1 cellular context compared by ENCODE assay signal in the genomic region with DNA sequence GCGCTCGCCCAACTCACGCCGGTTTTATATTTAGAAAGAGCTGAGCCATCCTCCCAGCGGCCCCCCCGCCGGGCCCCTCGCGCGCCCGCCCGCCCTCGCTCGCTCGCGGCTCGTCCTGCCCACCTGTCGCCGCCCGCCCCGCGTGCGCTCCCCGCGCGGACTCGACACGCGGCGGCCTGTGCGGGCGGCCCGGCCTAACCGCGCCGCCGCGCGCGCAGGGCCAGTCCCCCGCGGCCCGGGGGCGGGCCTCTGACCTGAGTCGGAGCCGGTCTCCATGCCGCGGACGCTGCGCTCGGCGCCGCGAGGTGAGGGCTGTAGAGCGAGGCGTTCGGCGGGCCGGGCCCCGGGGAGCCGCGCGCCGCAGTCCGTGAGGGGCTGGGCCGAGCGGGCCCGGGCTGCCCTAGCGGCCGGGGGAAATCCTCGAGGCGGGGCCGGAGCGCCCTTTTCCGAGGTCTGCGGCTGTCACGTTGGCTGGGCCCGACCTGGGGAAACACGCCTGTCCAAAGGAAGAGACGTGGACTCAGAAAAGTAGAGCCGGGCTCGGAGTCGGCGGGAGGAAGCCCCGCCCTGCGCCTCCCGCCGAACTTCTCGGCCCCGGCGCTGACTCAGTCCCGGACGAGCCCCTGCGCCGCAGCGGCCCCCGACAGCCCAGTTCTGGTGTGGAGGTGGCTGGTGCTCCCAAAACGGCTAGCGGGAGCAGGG.
TF ChIP-seq lines count a peak whose summit lies in the region.

A gene with protein sequence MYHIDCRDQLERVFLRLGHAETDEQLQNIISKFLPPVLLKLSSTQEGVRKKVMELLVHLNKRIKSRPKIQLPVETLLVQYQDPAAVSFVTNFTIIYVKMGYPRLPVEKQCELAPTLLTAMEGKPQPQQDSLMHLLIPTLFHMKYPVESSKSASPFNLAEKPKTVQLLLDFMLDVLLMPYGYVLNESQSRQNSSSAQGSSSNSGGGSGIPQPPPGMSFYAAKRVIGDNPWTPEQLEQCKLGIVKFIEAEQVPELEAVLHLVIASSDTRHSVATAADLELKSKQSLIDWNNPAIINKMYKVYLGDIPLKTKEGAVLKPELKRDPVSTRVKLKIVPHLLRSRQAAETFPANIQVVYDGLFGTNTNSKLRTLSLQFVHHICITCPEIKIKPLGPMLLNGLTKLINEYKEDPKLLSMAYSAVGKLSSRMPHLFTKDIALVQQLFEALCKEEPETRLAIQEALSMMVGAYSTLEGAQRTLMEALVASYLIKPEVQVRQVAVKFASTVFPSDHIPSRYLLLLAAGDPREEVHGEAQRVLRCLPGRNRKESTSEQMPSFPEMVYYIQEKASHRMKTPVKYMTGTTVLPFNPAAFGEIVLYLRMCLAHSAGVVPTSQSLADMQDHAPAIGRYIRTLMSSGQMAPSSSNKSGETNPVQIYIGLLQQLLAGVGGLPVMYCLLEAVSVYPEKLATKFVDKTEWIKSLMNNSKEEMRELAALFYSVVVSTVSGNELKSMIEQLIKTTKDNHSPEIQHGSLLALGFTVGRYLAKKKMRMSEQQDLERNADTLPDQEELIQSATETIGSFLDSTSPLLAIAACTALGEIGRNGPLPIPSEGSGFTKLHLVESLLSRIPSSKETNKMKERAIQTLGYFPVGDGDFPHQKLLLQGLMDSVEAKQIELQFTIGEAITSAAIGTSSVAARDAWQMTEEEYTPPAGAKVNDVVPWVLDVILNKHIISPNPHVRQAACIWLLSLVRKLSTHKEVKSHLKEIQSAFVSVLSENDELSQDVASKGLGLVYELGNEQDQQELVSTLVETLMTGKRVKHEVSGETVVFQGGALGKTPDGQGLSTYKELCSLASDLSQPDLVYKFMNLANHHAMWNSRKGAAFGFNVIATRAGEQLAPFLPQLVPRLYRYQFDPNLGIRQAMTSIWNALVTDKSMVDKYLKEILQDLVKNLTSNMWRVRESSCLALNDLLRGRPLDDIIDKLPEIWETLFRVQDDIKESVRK (N-terminal part only) (minus strand): TSS at position 522 of the 702 bp plus-strand sequence. CDS start 11,465 bp downstream, outside the sequence.

TF ChIP-seq in HEK293, 187 proteins besides CTCF, POLR2A, EP300 and RAD21 (continued from another document and continues in another):
- TF ChIP-seq, protein P1, sequence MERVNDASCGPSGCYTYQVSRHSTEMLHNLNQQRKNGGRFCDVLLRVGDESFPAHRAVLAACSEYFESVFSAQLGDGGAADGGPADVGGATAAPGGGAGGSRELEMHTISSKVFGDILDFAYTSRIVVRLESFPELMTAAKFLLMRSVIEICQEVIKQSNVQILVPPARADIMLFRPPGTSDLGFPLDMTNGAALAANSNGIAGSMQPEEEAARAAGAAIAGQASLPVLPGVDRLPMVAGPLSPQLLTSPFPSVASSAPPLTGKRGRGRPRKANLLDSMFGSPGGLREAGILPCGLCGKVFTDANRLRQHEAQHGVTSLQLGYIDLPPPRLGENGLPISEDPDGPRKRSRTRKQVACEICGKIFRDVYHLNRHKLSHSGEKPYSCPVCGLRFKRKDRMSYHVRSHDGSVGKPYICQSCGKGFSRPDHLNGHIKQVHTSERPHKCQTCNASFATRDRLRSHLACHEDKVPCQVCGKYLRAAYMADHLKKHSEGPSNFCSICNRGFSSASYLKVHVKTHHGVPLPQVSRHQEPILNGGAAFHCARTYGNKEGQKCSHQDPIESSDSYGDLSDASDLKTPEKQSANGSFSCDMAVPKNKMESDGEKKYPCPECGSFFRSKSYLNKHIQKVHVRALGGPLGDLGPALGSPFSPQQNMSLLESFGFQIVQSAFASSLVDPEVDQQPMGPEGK (tag by site-specific recombination; IDR thresholded peaks at IDR 0.05): peak; percentile 82
- TF ChIP-seq GLI4 (tag by site-specific recombination; IDR thresholded peaks at IDR 0.05) (no peak), ZFP69B (tag by site-specific recombination; IDR thresholded peaks at IDR 0.05) (no peak), ZNF155 (tag by site-specific recombination; IDR thresholded peaks at IDR 0.05) (no peak), ZBTB7A (tag by site-specific recombination; IDR thresholded peaks at IDR 0.05; ENCODE audit: low read depth) (no peak), KLF9 (tag by site-specific recombination; IDR thresholded peaks at IDR 0.05; ENCODE audit: low read depth) (no peak), ZNF132 (tag by site-specific recombination; IDR thresholded peaks at IDR 0.05; ENCODE audit: borderline replicate concordance) (no peak), ZNF768 (tag by site-specific recombination; IDR thresholded peaks at IDR 0.05) (no peak), ZBTB1 (tag by site-specific recombination; IDR thresholded peaks at IDR 0.05) (no peak), ZSCAN16 (tag by site-specific recombination; IDR thresholded peaks at IDR 0.05) (no peak), ZNF791 (tag by site-specific recombination; IDR thresholded peaks at IDR 0.05) (no peak), TCF7L2 (IDR thresholded peaks at IDR 0.05; ENCODE audit: borderline replicate concordance, low read depth, low read length) (no peak), ZNF701 (tag by site-specific recombination; IDR thresholded peaks at IDR 0.05) (no peak), ZNF2 (tag by site-specific recombination; IDR thresholded peaks at IDR 0.05) (no peak), YY2 (tag by site-specific recombination; IDR thresholded peaks at IDR 0.05) (no peak), OSR2 (tag by site-specific recombination; IDR thresholded peaks at IDR 0.05) (no peak), ZNF138 (tag by site-specific recombination; IDR thresholded peaks at IDR 0.05; ENCODE audit: borderline replicate concordance) (no peak), ZNF629 (tag by site-specific recombination; IDR thresholded peaks at IDR 0.05) (0 out of 2 replicates have a peak, but pooled peaks have one; percentile 32), ZBTB48 (tag by site-specific recombination; IDR thresholded peaks at IDR 0.05) (no peak), ZNF561 (tag by site-specific recombination; IDR thresholded peaks at IDR 0.05; ENCODE audit: borderline replicate concordance) (peak; percentile 66; the same call in 1 of the 2 replicates), ZNF521 (tag by site-specific recombination; IDR thresholded peaks at IDR 0.05) (no peak), KLF10 (tag by site-specific recombination; IDR thresholded peaks at IDR 0.05) (peak; percentile 85), ZNF174 (tag by site-specific recombination; IDR thresholded peaks at IDR 0.05) (no peak), ZNF621 (tag by site-specific recombination; IDR thresholded peaks at IDR 0.05) (no peak), KLF8 (tag by site-specific recombination; IDR thresholded peaks at IDR 0.05) (peak; percentile 41; the same call in 1 of the 2 replicates), ZNF146 (tag by site-specific recombination; IDR thresholded peaks at IDR 0.05) (no peak), ZNF658 (tag by site-specific recombination; IDR thresholded peaks at IDR 0.05) (no peak), ZNF10 (tag by site-specific recombination; IDR thresholded peaks at IDR 0.05) (no peak), ZNF792 (tag by site-specific recombination; IDR thresholded peaks at IDR 0.05) (no peak), ZNF221 (tag by site-specific recombination; IDR thresholded peaks at IDR 0.05; ENCODE audit: borderline replicate concordance) (no peak), ZNF302 (tag by site-specific recombination; IDR thresholded peaks at IDR 0.05; ENCODE audit: low read depth) (no peak), ZNF394 (tag by site-specific recombination; IDR thresholded peaks at IDR 0.05; ENCODE audit: borderline replicate concordance) (no peak), ZNF510 (tag by site-specific recombination; IDR thresholded peaks at IDR 0.05; ENCODE audit: insufficient replicate concordance) (no peak), GLIS1 (tag by site-specific recombination; IDR thresholded peaks at IDR 0.05) (peak; percentile 37; the same call in 1 of the 2 replicates)
- TF ChIP-seq, protein P2, sequence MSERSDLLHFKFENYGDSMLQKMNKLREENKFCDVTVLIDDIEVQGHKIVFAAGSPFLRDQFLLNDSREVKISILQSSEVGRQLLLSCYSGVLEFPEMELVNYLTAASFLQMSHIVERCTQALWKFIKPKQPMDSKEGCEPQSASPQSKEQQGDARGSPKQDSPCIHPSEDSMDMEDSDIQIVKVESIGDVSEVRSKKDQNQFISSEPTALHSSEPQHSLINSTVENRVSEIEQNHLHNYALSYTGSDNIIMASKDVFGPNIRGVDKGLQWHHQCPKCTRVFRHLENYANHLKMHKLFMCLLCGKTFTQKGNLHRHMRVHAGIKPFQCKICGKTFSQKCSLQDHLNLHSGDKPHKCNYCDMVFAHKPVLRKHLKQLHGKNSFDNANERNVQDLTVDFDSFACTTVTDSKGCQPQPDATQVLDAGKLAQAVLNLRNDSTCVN (tag by site-specific recombination; optimal IDR thresholded peaks at IDR 0.05): peak; percentile 68
- TF ChIP-seq, protein P3, sequence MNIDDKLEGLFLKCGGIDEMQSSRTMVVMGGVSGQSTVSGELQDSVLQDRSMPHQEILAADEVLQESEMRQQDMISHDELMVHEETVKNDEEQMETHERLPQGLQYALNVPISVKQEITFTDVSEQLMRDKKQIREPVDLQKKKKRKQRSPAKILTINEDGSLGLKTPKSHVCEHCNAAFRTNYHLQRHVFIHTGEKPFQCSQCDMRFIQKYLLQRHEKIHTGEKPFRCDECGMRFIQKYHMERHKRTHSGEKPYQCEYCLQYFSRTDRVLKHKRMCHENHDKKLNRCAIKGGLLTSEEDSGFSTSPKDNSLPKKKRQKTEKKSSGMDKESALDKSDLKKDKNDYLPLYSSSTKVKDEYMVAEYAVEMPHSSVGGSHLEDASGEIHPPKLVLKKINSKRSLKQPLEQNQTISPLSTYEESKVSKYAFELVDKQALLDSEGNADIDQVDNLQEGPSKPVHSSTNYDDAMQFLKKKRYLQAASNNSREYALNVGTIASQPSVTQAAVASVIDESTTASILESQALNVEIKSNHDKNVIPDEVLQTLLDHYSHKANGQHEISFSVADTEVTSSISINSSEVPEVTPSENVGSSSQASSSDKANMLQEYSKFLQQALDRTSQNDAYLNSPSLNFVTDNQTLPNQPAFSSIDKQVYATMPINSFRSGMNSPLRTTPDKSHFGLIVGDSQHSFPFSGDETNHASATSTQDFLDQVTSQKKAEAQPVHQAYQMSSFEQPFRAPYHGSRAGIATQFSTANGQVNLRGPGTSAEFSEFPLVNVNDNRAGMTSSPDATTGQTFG (tag by site-specific recombination; IDR thresholded peaks at IDR 0.05; ENCODE audit: borderline replicate concordance): no peak
- TF ChIP-seq, protein P4, sequence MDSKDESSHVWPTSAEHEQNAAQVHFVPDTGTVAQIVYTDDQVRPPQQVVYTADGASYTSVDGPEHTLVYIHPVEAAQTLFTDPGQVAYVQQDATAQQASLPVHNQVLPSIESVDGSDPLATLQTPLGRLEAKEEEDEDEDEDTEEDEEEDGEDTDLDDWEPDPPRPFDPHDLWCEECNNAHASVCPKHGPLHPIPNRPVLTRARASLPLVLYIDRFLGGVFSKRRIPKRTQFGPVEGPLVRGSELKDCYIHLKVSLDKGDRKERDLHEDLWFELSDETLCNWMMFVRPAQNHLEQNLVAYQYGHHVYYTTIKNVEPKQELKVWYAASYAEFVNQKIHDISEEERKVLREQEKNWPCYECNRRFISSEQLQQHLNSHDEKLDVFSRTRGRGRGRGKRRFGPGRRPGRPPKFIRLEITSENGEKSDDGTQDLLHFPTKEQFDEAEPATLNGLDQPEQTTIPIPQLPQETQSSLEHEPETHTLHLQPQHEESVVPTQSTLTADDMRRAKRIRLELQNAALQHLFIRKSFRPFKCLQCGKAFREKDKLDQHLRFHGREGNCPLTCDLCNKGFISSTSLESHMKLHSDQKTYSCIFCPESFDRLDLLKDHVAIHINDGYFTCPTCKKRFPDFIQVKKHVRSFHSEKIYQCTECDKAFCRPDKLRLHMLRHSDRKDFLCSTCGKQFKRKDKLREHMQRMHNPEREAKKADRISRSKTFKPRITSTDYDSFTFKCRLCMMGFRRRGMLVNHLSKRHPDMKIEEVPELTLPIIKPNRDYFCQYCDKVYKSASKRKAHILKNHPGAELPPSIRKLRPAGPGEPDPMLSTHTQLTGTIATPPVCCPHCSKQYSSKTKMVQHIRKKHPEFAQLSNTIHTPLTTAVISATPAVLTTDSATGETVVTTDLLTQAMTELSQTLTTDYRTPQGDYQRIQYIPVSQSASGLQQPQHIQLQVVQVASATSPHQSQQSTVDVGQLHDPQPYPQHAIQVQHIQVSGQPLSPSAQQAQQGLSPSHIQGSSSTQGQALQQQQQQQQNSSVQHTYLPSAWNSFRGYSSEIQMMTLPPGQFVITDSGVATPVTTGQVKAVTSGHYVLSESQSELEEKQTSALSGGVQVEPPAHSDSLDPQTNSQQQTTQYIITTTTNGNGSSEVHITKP (tag by site-specific recombination; IDR thresholded peaks at IDR 0.05): no peak
- TF ChIP-seq, protein P5, sequence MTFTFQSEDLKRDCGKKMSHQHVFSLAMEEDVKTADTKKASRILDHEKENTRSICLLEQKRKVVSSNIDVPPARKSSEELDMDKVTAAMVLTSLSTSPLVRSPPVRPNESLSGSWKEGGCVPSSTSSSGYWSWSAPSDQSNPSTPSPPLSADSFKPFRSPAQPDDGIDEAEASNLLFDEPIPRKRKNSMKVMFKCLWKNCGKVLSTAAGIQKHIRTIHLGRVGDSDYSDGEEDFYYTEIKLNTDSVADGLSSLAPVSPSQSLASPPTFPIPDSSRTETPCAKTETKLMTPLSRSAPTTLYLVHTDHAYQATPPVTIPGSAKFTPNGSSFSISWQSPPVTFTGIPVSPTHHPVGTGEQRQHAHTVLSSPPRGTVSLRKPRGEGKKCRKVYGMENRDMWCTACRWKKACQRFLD (tag by site-specific recombination; IDR thresholded peaks at IDR 0.05): no peak
- TF ChIP-seq, protein P6, sequence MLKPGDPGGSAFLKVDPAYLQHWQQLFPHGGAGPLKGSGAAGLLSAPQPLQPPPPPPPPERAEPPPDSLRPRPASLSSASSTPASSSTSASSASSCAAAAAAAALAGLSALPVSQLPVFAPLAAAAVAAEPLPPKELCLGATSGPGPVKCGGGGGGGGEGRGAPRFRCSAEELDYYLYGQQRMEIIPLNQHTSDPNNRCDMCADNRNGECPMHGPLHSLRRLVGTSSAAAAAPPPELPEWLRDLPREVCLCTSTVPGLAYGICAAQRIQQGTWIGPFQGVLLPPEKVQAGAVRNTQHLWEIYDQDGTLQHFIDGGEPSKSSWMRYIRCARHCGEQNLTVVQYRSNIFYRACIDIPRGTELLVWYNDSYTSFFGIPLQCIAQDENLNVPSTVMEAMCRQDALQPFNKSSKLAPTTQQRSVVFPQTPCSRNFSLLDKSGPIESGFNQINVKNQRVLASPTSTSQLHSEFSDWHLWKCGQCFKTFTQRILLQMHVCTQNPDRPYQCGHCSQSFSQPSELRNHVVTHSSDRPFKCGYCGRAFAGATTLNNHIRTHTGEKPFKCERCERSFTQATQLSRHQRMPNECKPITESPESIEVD (tag by site-specific recombination; IDR thresholded peaks at IDR 0.05): no peak
- TF ChIP-seq, protein P7, sequence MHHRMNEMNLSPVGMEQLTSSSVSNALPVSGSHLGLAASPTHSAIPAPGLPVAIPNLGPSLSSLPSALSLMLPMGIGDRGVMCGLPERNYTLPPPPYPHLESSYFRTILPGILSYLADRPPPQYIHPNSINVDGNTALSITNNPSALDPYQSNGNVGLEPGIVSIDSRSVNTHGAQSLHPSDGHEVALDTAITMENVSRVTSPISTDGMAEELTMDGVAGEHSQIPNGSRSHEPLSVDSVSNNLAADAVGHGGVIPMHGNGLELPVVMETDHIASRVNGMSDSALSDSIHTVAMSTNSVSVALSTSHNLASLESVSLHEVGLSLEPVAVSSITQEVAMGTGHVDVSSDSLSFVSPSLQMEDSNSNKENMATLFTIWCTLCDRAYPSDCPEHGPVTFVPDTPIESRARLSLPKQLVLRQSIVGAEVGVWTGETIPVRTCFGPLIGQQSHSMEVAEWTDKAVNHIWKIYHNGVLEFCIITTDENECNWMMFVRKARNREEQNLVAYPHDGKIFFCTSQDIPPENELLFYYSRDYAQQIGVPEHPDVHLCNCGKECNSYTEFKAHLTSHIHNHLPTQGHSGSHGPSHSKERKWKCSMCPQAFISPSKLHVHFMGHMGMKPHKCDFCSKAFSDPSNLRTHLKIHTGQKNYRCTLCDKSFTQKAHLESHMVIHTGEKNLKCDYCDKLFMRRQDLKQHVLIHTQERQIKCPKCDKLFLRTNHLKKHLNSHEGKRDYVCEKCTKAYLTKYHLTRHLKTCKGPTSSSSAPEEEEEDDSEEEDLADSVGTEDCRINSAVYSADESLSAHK (tag by site-specific recombination; IDR thresholded peaks at IDR 0.05): no peak
